1 cellular context compared by ENCODE assay signal in the genomic region with DNA sequence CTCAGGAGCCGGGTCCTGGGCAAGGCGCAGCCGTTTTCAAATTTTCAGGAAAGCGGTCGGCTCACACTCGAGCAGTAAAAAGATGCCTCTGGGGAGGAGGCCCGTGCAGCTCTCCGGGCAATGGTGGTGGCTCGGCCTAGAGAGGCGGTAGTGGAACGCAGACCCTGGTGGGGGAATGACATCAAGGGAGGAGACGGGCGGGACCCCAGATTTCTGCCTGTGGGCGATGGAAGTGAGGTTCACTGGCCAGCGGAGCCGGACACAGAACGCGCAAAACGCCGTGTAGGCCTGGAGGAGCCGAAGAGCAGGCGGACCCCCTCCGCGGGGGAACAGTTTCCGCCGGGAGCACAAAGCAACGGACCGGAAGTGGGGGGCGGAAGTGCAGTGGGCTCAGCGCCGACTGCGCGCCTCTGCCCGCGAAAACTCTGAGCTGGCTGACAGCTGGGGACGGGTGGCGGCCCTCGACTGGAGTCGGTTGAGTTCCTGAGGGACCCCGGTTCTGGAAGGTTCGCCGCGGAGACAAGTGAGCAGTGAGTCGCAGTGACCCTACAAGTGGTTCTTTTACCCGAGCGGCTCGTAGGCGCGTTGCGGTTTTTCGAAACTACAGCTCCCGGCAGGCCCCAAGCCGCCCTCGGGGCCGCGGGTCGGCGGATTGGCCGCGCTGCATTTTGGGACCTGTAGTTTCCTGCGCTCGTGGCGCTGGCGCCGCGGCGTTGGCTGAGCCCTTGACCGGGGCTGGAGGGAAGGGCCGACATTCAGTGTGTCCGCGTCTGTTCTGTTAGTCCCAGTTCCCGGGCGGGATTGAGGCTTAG.
A peak's percentile ranks its signal among the peaks of the same experiment; 100 is the strongest.
TF ChIP-seq lines count a peak whose summit lies in the region.

A gene with protein sequence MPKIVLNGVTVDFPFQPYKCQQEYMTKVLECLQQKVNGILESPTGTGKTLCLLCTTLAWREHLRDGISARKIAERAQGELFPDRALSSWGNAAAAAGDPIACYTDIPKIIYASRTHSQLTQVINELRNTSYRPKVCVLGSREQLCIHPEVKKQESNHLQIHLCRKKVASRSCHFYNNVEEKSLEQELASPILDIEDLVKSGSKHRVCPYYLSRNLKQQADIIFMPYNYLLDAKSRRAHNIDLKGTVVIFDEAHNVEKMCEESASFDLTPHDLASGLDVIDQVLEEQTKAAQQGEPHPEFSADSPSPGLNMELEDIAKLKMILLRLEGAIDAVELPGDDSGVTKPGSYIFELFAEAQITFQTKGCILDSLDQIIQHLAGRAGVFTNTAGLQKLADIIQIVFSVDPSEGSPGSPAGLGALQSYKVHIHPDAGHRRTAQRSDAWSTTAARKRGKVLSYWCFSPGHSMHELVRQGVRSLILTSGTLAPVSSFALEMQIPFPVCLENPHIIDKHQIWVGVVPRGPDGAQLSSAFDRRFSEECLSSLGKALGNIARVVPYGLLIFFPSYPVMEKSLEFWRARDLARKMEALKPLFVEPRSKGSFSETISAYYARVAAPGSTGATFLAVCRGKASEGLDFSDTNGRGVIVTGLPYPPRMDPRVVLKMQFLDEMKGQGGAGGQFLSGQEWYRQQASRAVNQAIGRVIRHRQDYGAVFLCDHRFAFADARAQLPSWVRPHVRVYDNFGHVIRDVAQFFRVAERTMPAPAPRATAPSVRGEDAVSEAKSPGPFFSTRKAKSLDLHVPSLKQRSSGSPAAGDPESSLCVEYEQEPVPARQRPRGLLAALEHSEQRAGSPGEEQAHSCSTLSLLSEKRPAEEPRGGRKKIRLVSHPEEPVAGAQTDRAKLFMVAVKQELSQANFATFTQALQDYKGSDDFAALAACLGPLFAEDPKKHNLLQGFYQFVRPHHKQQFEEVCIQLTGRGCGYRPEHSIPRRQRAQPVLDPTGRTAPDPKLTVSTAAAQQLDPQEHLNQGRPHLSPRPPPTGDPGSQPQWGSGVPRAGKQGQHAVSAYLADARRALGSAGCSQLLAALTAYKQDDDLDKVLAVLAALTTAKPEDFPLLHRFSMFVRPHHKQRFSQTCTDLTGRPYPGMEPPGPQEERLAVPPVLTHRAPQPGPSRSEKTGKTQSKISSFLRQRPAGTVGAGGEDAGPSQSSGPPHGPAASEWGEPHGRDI (N-terminal part only) (plus strand): TSS at position 376 of the 812 bp plus-strand sequence. CDS start 1,091 bp downstream, outside the sequence.

TF ChIP-seq in HepG2, 621 proteins besides CTCF, POLR2A, EP300 and RAD21 (continued from another document and continues in another):
- TF ChIP-seq, protein P1, sequence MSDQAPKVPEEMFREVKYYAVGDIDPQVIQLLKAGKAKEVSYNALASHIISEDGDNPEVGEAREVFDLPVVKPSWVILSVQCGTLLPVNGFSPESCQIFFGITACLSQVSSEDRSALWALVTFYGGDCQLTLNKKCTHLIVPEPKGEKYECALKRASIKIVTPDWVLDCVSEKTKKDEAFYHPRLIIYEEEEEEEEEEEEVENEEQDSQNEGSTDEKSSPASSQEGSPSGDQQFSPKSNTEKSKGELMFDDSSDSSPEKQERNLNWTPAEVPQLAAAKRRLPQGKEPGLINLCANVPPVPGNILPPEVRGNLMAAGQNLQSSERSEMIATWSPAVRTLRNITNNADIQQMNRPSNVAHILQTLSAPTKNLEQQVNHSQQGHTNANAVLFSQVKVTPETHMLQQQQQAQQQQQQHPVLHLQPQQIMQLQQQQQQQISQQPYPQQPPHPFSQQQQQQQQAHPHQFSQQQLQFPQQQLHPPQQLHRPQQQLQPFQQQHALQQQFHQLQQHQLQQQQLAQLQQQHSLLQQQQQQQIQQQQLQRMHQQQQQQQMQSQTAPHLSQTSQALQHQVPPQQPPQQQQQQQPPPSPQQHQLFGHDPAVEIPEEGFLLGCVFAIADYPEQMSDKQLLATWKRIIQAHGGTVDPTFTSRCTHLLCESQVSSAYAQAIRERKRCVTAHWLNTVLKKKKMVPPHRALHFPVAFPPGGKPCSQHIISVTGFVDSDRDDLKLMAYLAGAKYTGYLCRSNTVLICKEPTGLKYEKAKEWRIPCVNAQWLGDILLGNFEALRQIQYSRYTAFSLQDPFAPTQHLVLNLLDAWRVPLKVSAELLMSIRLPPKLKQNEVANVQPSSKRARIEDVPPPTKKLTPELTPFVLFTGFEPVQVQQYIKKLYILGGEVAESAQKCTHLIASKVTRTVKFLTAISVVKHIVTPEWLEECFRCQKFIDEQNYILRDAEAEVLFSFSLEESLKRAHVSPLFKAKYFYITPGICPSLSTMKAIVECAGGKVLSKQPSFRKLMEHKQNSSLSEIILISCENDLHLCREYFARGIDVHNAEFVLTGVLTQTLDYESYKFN (CRISPR knock-in tag; conservative IDR thresholded peaks at IDR 0.05) = peak; percentile 63
- peak; percentile 77 for TF ChIP-seq YY1 (IDR thresholded peaks at IDR 0.05; ENCODE audit: insufficient read depth, insufficient replicate concordance, low read depth, low read length)
- no peak for TF ChIP-seq MAFF (IDR thresholded peaks at IDR 0.05; ENCODE audit: low read depth, low read length)
- TF ChIP-seq ZNF550 (CRISPR knock-in tag; IDR thresholded peaks at IDR 0.05; ENCODE audit: borderline replicate concordance) = no peak
- peak; percentile 100 for TF ChIP-seq KDM5A (IDR thresholded peaks at IDR 0.05; ENCODE audit: borderline replicate concordance, low read length)
- TF ChIP-seq, protein P2, sequence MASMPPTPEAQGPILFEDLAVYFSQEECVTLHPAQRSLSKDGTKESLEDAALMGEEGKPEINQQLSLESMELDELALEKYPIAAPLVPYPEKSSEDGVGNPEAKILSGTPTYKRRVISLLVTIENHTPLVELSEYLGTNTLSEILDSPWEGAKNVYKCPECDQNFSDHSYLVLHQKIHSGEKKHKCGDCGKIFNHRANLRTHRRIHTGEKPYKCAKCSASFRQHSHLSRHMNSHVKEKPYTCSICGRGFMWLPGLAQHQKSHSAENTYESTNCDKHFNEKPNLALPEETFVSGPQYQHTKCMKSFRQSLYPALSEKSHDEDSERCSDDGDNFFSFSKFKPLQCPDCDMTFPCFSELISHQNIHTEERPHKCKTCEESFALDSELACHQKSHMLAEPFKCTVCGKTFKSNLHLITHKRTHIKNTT (CRISPR knock-in tag; IDR thresholded peaks at IDR 0.05) = peak; percentile 99
- TF ChIP-seq FOXM1 (CRISPR knock-in tag; IDR thresholded peaks at IDR 0.05) = peak; percentile 89; the same call in 1 of the 2 replicates
- TF ChIP-seq, protein P3, sequence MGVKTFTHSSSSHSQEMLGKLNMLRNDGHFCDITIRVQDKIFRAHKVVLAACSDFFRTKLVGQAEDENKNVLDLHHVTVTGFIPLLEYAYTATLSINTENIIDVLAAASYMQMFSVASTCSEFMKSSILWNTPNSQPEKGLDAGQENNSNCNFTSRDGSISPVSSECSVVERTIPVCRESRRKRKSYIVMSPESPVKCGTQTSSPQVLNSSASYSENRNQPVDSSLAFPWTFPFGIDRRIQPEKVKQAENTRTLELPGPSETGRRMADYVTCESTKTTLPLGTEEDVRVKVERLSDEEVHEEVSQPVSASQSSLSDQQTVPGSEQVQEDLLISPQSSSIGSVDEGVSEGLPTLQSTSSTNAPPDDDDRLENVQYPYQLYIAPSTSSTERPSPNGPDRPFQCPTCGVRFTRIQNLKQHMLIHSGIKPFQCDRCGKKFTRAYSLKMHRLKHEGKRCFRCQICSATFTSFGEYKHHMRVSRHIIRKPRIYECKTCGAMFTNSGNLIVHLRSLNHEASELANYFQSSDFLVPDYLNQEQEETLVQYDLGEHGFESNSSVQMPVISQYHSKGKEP (CRISPR knock-in tag; IDR thresholded peaks at IDR 0.05) = peak; percentile 66; the same call in 1 of the 2 replicates
- TF ChIP-seq ZNF292 (CRISPR knock-in tag; IDR thresholded peaks at IDR 0.05; ENCODE audit: borderline replicate concordance, low read depth) = no peak
- TF ChIP-seq, protein P4, sequence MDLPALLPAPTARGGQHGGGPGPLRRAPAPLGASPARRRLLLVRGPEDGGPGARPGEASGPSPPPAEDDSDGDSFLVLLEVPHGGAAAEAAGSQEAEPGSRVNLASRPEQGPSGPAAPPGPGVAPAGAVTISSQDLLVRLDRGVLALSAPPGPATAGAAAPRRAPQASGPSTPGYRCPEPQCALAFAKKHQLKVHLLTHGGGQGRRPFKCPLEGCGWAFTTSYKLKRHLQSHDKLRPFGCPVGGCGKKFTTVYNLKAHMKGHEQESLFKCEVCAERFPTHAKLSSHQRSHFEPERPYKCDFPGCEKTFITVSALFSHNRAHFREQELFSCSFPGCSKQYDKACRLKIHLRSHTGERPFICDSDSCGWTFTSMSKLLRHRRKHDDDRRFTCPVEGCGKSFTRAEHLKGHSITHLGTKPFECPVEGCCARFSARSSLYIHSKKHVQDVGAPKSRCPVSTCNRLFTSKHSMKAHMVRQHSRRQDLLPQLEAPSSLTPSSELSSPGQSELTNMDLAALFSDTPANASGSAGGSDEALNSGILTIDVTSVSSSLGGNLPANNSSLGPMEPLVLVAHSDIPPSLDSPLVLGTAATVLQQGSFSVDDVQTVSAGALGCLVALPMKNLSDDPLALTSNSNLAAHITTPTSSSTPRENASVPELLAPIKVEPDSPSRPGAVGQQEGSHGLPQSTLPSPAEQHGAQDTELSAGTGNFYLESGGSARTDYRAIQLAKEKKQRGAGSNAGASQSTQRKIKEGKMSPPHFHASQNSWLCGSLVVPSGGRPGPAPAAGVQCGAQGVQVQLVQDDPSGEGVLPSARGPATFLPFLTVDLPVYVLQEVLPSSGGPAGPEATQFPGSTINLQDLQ (CRISPR knock-in tag; IDR thresholded peaks at IDR 0.05) = peak; percentile 92
- TF ChIP-seq, protein P5, sequence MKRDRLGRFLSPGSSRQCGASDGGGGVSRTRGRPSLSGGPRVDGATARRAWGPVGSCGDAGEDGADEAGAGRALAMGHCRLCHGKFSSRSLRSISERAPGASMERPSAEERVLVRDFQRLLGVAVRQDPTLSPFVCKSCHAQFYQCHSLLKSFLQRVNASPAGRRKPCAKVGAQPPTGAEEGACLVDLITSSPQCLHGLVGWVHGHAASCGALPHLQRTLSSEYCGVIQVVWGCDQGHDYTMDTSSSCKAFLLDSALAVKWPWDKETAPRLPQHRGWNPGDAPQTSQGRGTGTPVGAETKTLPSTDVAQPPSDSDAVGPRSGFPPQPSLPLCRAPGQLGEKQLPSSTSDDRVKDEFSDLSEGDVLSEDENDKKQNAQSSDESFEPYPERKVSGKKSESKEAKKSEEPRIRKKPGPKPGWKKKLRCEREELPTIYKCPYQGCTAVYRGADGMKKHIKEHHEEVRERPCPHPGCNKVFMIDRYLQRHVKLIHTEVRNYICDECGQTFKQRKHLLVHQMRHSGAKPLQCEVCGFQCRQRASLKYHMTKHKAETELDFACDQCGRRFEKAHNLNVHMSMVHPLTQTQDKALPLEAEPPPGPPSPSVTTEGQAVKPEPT (CRISPR knock-in tag; IDR thresholded peaks at IDR 0.05; ENCODE audit: low read depth) = peak; percentile 74
- peak; percentile 96; the same call in 1 of the 2 replicates for TF ChIP-seq STAT5B (CRISPR knock-in tag; IDR thresholded peaks at IDR 0.05)
- TF ChIP-seq ZNF263 (CRISPR knock-in tag; IDR thresholded peaks at IDR 0.05) = peak; percentile 81
- TF ChIP-seq MATR3 (CRISPR knock-in tag; IDR thresholded peaks at IDR 0.05) = no peak
- peak; percentile 90 for TF ChIP-seq ZNF605 (CRISPR knock-in tag; IDR thresholded peaks at IDR 0.05)
- peak; percentile 72; the same call in 1 of the 2 replicates for TF ChIP-seq HNRNPL (IDR thresholded peaks at IDR 0.05; ENCODE audit: low read depth, low read length)
- TF ChIP-seq, protein P6, sequence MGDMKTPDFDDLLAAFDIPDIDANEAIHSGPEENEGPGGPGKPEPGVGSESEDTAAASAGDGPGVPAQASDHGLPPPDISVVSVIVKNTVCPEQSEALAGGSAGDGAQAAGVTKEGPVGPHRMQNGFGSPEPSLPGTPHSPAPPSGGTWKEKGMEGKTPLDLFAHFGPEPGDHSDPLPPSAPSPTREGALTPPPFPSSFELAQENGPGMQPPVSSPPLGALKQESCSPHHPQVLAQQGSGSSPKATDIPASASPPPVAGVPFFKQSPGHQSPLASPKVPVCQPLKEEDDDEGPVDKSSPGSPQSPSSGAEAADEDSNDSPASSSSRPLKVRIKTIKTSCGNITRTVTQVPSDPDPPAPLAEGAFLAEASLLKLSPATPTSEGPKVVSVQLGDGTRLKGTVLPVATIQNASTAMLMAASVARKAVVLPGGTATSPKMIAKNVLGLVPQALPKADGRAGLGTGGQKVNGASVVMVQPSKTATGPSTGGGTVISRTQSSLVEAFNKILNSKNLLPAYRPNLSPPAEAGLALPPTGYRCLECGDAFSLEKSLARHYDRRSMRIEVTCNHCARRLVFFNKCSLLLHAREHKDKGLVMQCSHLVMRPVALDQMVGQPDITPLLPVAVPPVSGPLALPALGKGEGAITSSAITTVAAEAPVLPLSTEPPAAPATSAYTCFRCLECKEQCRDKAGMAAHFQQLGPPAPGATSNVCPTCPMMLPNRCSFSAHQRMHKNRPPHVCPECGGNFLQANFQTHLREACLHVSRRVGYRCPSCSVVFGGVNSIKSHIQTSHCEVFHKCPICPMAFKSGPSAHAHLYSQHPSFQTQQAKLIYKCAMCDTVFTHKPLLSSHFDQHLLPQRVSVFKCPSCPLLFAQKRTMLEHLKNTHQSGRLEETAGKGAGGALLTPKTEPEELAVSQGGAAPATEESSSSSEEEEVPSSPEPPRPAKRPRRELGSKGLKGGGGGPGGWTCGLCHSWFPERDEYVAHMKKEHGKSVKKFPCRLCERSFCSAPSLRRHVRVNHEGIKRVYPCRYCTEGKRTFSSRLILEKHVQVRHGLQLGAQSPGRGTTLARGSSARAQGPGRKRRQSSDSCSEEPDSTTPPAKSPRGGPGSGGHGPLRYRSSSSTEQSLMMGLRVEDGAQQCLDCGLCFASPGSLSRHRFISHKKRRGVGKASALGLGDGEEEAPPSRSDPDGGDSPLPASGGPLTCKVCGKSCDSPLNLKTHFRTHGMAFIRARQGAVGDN (CRISPR knock-in tag; IDR thresholded peaks at IDR 0.05) = peak; percentile 86
- TF ChIP-seq ZNF569 (CRISPR knock-in tag; IDR thresholded peaks at IDR 0.05; ENCODE audit: borderline replicate concordance) = no peak; the same call in 1 of the 2 replicates
- peak; percentile 15; the same call in 1 of the 2 replicates for TF ChIP-seq REXO4 (CRISPR knock-in tag; IDR thresholded peaks at IDR 0.05; ENCODE audit: borderline replicate concordance)
- TF ChIP-seq ZNF335 (CRISPR knock-in tag; IDR thresholded peaks at IDR 0.05) = peak; percentile 94
- TF ChIP-seq CBFB (CRISPR knock-in tag; IDR thresholded peaks at IDR 0.05) = peak; percentile 99
- TF ChIP-seq, protein P7, sequence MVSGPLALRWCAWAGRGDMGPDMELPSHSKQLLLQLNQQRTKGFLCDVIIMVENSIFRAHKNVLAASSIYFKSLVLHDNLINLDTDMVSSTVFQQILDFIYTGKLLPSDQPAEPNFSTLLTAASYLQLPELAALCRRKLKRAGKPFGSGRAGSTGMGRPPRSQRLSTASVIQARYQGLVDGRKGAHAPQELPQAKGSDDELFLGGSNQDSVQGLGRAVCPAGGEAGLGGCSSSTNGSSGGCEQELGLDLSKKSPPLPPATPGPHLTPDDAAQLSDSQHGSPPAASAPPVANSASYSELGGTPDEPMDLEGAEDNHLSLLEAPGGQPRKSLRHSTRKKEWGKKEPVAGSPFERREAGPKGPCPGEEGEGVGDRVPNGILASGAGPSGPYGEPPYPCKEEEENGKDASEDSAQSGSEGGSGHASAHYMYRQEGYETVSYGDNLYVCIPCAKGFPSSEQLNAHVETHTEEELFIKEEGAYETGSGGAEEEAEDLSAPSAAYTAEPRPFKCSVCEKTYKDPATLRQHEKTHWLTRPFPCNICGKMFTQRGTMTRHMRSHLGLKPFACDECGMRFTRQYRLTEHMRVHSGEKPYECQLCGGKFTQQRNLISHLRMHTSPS (CRISPR knock-in tag; IDR thresholded peaks at IDR 0.05; ENCODE audit: low read depth) = peak; percentile 74; the same call in 1 of the 2 replicates
- TF ChIP-seq, protein P8, sequence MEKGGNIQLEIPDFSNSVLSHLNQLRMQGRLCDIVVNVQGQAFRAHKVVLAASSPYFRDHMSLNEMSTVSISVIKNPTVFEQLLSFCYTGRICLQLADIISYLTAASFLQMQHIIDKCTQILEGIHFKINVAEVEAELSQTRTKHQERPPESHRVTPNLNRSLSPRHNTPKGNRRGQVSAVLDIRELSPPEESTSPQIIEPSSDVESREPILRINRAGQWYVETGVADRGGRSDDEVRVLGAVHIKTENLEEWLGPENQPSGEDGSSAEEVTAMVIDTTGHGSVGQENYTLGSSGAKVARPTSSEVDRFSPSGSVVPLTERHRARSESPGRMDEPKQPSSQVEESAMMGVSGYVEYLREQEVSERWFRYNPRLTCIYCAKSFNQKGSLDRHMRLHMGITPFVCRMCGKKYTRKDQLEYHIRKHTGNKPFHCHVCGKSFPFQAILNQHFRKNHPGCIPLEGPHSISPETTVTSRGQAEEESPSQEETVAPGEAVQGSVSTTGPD (CRISPR knock-in tag; IDR thresholded peaks at IDR 0.05) = no peak; the same call in 1 of the 2 replicates
